In the genomic region with DNA sequence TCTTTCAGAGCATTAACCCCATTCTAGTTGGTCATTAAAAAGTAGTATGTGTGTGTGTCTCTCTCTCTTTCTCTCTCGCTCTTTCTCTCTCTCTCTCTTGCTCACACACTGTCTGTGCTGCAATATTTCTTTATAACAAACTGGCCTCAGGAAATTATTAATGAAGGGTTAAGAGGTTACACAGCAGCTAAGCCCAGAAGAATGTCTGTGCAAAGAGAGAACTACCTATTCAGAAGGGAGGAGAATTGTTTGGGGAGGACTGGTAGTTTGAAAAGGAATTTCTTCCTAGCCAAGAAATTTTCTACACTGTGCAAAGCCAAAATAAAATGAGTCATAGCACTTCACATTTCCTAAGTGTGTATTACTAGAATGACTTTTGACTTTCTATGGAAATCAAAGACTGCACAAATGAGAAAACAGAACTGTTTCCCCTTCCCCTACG, we compare ENCODE assay signal across 10 cellular contexts. TPM values are rescaled to one million over a fixed set of nuclear protein-coding genes. Genes with fewer than 3 reads are reported as not detected.
A peak's percentile ranks its signal among the peaks of the same experiment; 100 is the strongest.
DNase-seq lines count a peak whose midpoint lies in the region; ATAC-seq and TF ChIP-seq lines count a peak whose summit lies in the region.
"Had no signal": no experiment of that assay in that cellular context is flagged by ENCODE, and none has a peak within 500 bp of the region (broad histone marks: within the 10 kb centered on the region; RNA-seq: fewer than 3 reads in every experiment).

No MANE protein-coding gene starts in this region.

- H3K36me3 ChIP-seq in brain microvascular endothelial cell (replicated peaks) (no peaks in the 10 kb centered on the region), kidney epithelial cell (ENCODE audit: control insufficient read depth, insufficient read depth, low read length) (no peaks in the 10 kb centered on the region), stomach (no peaks in the 10 kb centered on the region)

- H3K27ac ChIP-seq in brain microvascular endothelial cell (peak overlapping the region; percentile 90), stomach (peak overlapping the region in 4 of 5 donors; percentile 64 to 81 (median 75))

- no peak for TF ChIP-seq CTCF in brain microvascular endothelial cell (IDR thresholded peaks at IDR 0.05; ENCODE audit: low read depth, low read length, missing control alignments)
- TF ChIP-seq CTCF in kidney epithelial cell (IDR thresholded peaks at IDR 0.05; ENCODE audit: insufficient read depth, low read length, poor library complexity, severe bottlenecking): no peak
- TF ChIP-seq CTCF in stomach (IDR thresholded peaks at IDR 0.05): no peak

- no peaks in the 10 kb centered on the region for H3K4me1 Mint-ChIP-seq in activated CD4-positive, alpha-beta memory T cell treated with anti-CD3 and anti-CD28 coated beads for 36 hours (ENCODE audit: low read depth)

- POLR2A ChIA-PET in activated CD4-positive, alpha-beta memory T cell treated with anti-CD3 and anti-CD28 coated beads for 36 hours (lab: Charles Lee): no interaction called here

- intact Hi-C loops in stomach (cut with DNase I; ENCODE audit: low total_unique reads): no loop called here
- intact Hi-C loops in activated CD4-positive, alpha-beta memory T cell treated with anti-CD3 and anti-CD28 coated beads for 36 hours (cut with micrococcal nuclease): no loop called here

- H3K27ac Mint-ChIP-seq in activated CD4-positive, alpha-beta memory T cell treated with anti-CD3 and anti-CD28 coated beads for 36 hours: no peak overlapping the region

- DNase-seq in HS-5 (ENCODE audit: low read depth): peak; percentile 80
- peak; percentile 67 for DNase-seq in brain microvascular endothelial cell
- DNase-seq in kidney epithelial cell (ENCODE audit: low read depth): peak; percentile 93
- DNase-seq in stomach: no peak
- DNase-seq in activated CD4-positive, alpha-beta memory T cell treated with anti-CD3 and anti-CD28 coated beads for 36 hours: no peak
- DNase-seq in G401 (ENCODE audit: low spot score): no peak
- DNase-seq in stimulated activated CD4-positive, alpha-beta T cell treated with anti-CD3 and anti-CD28 coated beads, Interleukin-4, amount 100 ng/mL, for 1 hour: no peak
- DNase-seq: activated effector memory CD4-positive, alpha-beta T cell treated with anti-CD3 and anti-CD28 coated beads, Interleukin-2, amount 50 U/mL, for 16 hours; NCI-H1694 treated with DMSO at 0.1 percent for 48 hours had no signal

- H3K4me3 Mint-ChIP-seq in activated CD4-positive, alpha-beta memory T cell treated with anti-CD3 and anti-CD28 coated beads for 36 hours: no peak overlapping the region

- WGBS in stomach, 5 donors: 17 to 40% (median 23%) methylated on average over 2 of the region's 2 CpGs

- H3K27me3 Mint-ChIP-seq in activated CD4-positive, alpha-beta memory T cell treated with anti-CD3 and anti-CD28 coated beads for 36 hours: no peaks in the 10 kb centered on the region

- no peaks in the 10 kb centered on the region for H3K36me3 Mint-ChIP-seq in activated CD4-positive, alpha-beta memory T cell treated with anti-CD3 and anti-CD28 coated beads for 36 hours

- H3K4me3 ChIP-seq in brain microvascular endothelial cell (ENCODE audit: low read depth, low read length) (peak overlapping the region; percentile 15), kidney epithelial cell (ENCODE audit: low read depth, low read length) (no peak overlapping the region), stomach (no peak overlapping the region)

- peaks cover 34 to 96% (median 69%) of the 10 kb centered on the region in 4 donors for H3K4me1 ChIP-seq in stomach

- in situ Hi-C loops in brain microvascular endothelial cell (cut with HindIII; ENCODE audit: low pct_ligation_motif_present, low sequenced_read_pairs): no loop called here
- in situ Hi-C loops in G401 (cut with HindIII; ENCODE audit: low sequenced_read_pairs): no loop called here

- H3K27me3 ChIP-seq in brain microvascular endothelial cell (replicated peaks): no peaks in the 10 kb centered on the region
- no peaks in the 10 kb centered on the region for H3K27me3 ChIP-seq in kidney epithelial cell (ENCODE audit: control insufficient read depth, insufficient read depth, low read length)
- H3K27me3 ChIP-seq in stomach: no peaks in the 10 kb centered on the region

- no peak for ATAC-seq in GM18909 (IDR thresholded peaks at IDR 0.05; ENCODE audit: poor library complexity, unreplicated experiment)

- no peaks in the 10 kb centered on the region for H3K9me3 Mint-ChIP-seq in activated CD4-positive, alpha-beta memory T cell treated with anti-CD3 and anti-CD28 coated beads for 36 hours

- CTCF ChIA-PET in activated CD4-positive, alpha-beta memory T cell treated with anti-CD3 and anti-CD28 coated beads for 36 hours (lab: Charles Lee): no interaction called here

- no peak for TF ChIP-seq EP300 in stomach (IDR thresholded peaks at IDR 0.05)

- H3K9me3 ChIP-seq in stomach: no peaks in the 10 kb centered on the region

- TF ChIP-seq POLR2A in stomach (IDR thresholded peaks at IDR 0.05): no peak

RNA-seq across cellular contexts. Expression of a gene that starts 22.2 kb away (rescaled TPM):
- total RNA-seq in kidney epithelial cell: 67.2 and 82.5 TPM in 2 replicates
- total RNA-seq in stomach: 10 to 100 TPM in 4 of 5 donors, 1 to 10 TPM in 1; 5.5 to 39.8 (median 14.7) TPM
- 10 to 100 TPM in 1 of 3 donors, 1 to 10 TPM in 2; 4.9 to 10.8 (median 5.1) TPM for polyA plus RNA-seq in stomach
- total RNA-seq in activated CD4-positive, alpha-beta memory T cell treated with anti-CD3 and anti-CD28 coated beads for 36 hours: not detected
- total RNA-seq in G401 (2014; rRNA removed; shearing (Covaris generic)): 28.2 and 28.3 TPM in 2 replicates

Comparison
In these comparisons a context has a peak if more than half of its experiments do, and no peak if none do; other contexts are left out.
1. DNase-seq: peak in HS-5 (single experiment), brain microvascular endothelial cell (single experiment) and kidney epithelial cell (single experiment); none in stomach (single experiment), activated CD4-positive, alpha-beta memory T cell treated with anti-CD3 and anti-CD28 coated beads for 36 hours (single experiment), G401 (single experiment) and stimulated activated CD4-positive, alpha-beta T cell treated with anti-CD3 and anti-CD28 coated beads, Interleukin-4, amount 100 ng/mL, for 1 hour (single experiment).
2. RNA of a gene that starts 22.2 kb away (total RNA-seq): 67.2 to 82.5 TPM in kidney epithelial cell, 28.2 to 28.3 TPM in G401 and 5.5 to 39.8 TPM in stomach; not detected in activated CD4-positive, alpha-beta memory T cell treated with anti-CD3 and anti-CD28 coated beads for 36 hours; every median in the first group is over 4 times any median in the second.